In the genomic region with DNA sequence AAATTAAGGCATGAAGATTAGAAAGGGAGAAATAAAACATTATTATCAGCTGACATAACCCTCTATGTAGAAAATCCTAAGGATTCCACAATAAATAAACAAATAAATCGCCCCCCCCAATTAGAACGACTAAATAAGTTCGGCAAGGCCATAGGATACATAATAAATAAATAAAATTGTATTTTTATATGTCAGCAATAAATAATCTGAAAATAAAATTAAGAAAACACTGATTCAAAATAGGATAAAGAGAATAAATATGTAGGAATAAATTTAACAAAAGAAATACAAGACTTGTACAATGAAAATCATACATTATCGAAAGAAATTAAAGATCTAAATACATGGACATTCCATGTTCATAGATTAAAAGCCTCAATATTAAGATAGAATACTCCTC, we compare ENCODE assay signal across 23 cellular contexts. TPM values are rescaled to one million over a fixed set of nuclear protein-coding genes. Genes with fewer than 3 reads are reported as not detected.
DNase-seq lines count a peak whose midpoint lies in the region; ATAC-seq, FAIRE-seq and TF ChIP-seq lines count a peak whose summit lies in the region.
"Had no signal": no experiment of that assay in that cellular context is flagged by ENCODE, and none has a peak within 500 bp of the region (broad histone marks: within the 10 kb centered on the region; RNA-seq: fewer than 3 reads in every experiment).

No MANE protein-coding gene starts in this region.

- no peak for TF ChIP-seq CTCF in A549 (IDR thresholded peaks at IDR 0.05)
- no peak for TF ChIP-seq CTCF in kidney (IDR thresholded peaks at IDR 0.05; ENCODE audit: borderline replicate concordance, extremely low read depth, insufficient read depth)

- POLR2A ChIA-PET in A549 (lab: Yijun Ruan, JAX): no interaction called here

- no peak overlapping the region for H3K4me2 ChIP-seq in A549
- H3K4me2 ChIP-seq: BLaER1 treated with 17β-estradiol and CSF1 and Interleukin-3, amounts not matched to agents 10 nM and 100 nM had no signal

- H3K36me3 ChIP-seq in kidney (ENCODE audit: control insufficient read depth in 1 of 2, insufficient read depth in 2 of 2, low read length in 2 of 2) (no peaks in the 10 kb centered on the region), small intestine (ENCODE audit: control insufficient read depth in 2 of 2, insufficient read depth in 2 of 2, low read length in 2 of 2) (no peaks in the 10 kb centered on the region), H7 (replicated peaks; ENCODE audit: control insufficient read depth, insufficient read depth, low read length) (no peaks in the 10 kb centered on the region)
- H3K36me3 ChIP-seq: BE2C; BLaER1 treated with 17β-estradiol and CSF1 and Interleukin-3, amounts not matched to agents 10 nM and 100 nM had no signal

- intact Hi-C loops in kidney (cut with DNase I): no loop called here

- H3K4me3 ChIP-seq in A549: no peak overlapping the region
- no peak overlapping the region for H3K4me3 ChIP-seq in kidney (ENCODE audit: low read length in 2 of 2)
- H3K4me3 ChIP-seq in small intestine (ENCODE audit: low read depth in 1 of 2, low read length in 2 of 2): no peak overlapping the region
- no peak overlapping the region for H3K4me3 ChIP-seq in H7 (ENCODE audit: insufficient read depth, low read depth, low read length)
- H3K4me3 ChIP-seq: BLaER1 treated with 17β-estradiol and CSF1 and Interleukin-3, amounts not matched to agents 10 nM and 100 nM; GM23248 had no signal

- no peak overlapping the region for H3K9ac ChIP-seq in kidney (ENCODE audit: low read length in 2 of 2)
- H3K9ac ChIP-seq: BLaER1 treated with 17β-estradiol and CSF1 and Interleukin-3, amounts not matched to agents 10 nM and 100 nM; GM23248 had no signal

- H3K27me3 ChIP-seq in small intestine (ENCODE audit: control insufficient read depth in 2 of 2, insufficient read depth in 2 of 2, low read length in 2 of 2) (no peaks in the 10 kb centered on the region), H7 (ENCODE audit: control insufficient read depth, insufficient read depth, low read length) (no peaks in the 10 kb centered on the region)
- H3K27me3 ChIP-seq: BE2C had no signal

- ATAC-seq in A549 (no peak), GM18517 (IDR thresholded peaks at IDR 0.05; ENCODE audit: unreplicated experiment) (no peak)
- ATAC-seq: HCT116 had no signal

- H3K27ac ChIP-seq in A549 (no peak overlapping the region), kidney (ENCODE audit: low read depth in 2 of 2, low read length in 2 of 2) (no peak overlapping the region), small intestine (ENCODE audit: low read depth in 1 of 2, low read length in 1 of 2) (no peak overlapping the region)
- H3K27ac ChIP-seq: BLaER1 treated with 17β-estradiol and CSF1 and Interleukin-3, amounts not matched to agents 10 nM and 100 nM; GM23248 had no signal

- H3K4me1 ChIP-seq in A549: peaks cover 9% of the 10 kb centered on the region; the same call in 2 of the 3 replicates
- H3K4me1 ChIP-seq in kidney (ENCODE audit: control insufficient read depth in 1 of 2, insufficient read depth in 1 of 2, low read depth in 1 of 2, low read length in 2 of 2): peaks cover 4 to 7% of the 10 kb centered on the region in 2 donors
- no peaks in the 10 kb centered on the region for H3K4me1 ChIP-seq in small intestine (ENCODE audit: control insufficient read depth in 2 of 2, insufficient read depth in 1 of 2, low read depth in 1 of 2, low read length in 1 of 2)
- H3K4me1 ChIP-seq: BE2C had no signal

- TF ChIP-seq RAD21 in A549 (conservative IDR thresholded peaks at IDR 0.05 in 1 of 2, IDR thresholded peaks at IDR 0.05 in 1 of 2): no peak

- in situ Hi-C loops in KBM-7 (cut with MboI; ENCODE audit: low pct_unique_long_range_greater_than_20kb, low sequenced_read_pairs): no loop called here

- no peak for TF ChIP-seq EP300 in A549 (IDR thresholded peaks at IDR 0.05)

- 81% methylated on average over 4 of the region's 4 CpGs for WGBS in A549 (ENCODE audit: missing lambda C conversion rate)
- WGBS in small intestine, 3 donors: 92 to 94% (median 94%) methylated on average over 4 of the region's 4 CpGs

- no peak for DNase-seq in A549 (ENCODE audit: low read depth in 1 of 2, low spot score in 1 of 2)
- DNase-seq in kidney: no peak
- no peak for DNase-seq in small intestine
- no peak for DNase-seq in H7
- DNase-seq in KBM-7: no peak
- DNase-seq: ACHN; AML-193; BE2C; Calu3; CD4-positive, alpha-beta memory T cell; COR-L47; DMS53; DMS79 treated with DMSO at 0.1 percent for 48 hours; GF-D8; GM23248; H9 had no signal

- no peaks in the 10 kb centered on the region for H3K9me3 ChIP-seq in A549
- H3K9me3 ChIP-seq in kidney (ENCODE audit: control insufficient read depth in 1 of 2, low read length in 2 of 2): no peaks in the 10 kb centered on the region
- H3K9me3 ChIP-seq in small intestine (ENCODE audit: control insufficient read depth, low read depth): no peaks in the 10 kb centered on the region
- H3K9me3 ChIP-seq: BE2C had no signal

- FAIRE-seq in A549 (lab: Jason Lieb, UNC): no peak
- peak; percentile 93 for FAIRE-seq in colon (lab: Jason Lieb, UNC)
- FAIRE-seq in kidney (lab: Jason Lieb, UNC): peak; percentile 74
- FAIRE-seq in small intestine (lab: Jason Lieb, UNC): peak; percentile 62
- FAIRE-seq: GM12891, GM18507, H1 had no signal

- CTCF ChIA-PET in A549 (lab: Yijun Ruan, JAX): interaction anchor here (1.0 to 1.6 kb wide), 4 partner anchors 29 to 460 kb away, joined by 3 read pairs; no protein-coding TSS in a partner anchor

- no peak for TF ChIP-seq POLR2A in A549 (IDR thresholded peaks at IDR 0.05; ENCODE audit: low read length)

TF ChIP-seq in A549, 52 proteins besides CTCF, POLR2A, EP300 and RAD21:
- TF ChIP-seq, protein P1, sequence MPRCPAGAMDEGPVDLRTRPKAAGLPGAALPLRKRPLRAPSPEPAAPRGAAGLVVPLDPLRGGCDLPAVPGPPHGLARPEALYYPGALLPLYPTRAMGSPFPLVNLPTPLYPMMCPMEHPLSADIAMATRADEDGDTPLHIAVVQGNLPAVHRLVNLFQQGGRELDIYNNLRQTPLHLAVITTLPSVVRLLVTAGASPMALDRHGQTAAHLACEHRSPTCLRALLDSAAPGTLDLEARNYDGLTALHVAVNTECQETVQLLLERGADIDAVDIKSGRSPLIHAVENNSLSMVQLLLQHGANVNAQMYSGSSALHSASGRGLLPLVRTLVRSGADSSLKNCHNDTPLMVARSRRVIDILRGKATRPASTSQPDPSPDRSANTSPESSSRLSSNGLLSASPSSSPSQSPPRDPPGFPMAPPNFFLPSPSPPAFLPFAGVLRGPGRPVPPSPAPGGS (IDR thresholded peaks at IDR 0.05): no peak
- peak; percentile 29 for TF ChIP-seq MAFK (IDR thresholded peaks at IDR 0.05; ENCODE audit: partially characterized antibody)

RNA-seq across cellular contexts. Expression of gene TTC23, which starts 5.1 kb away (rescaled TPM):
- polyA plus RNA-seq in A549 (2011; rRNA removed) (7.0 and 18.7 TPM in 2 replicates), A549 (2017; fragmentation: RNase III; extraction: RNeasy Plus Mini Kit Qiagen cat#74134 plus additional on column Dnase treatment) (16.5 to 17.4 TPM (median 17.4 TPM) in 3 replicates), kidney (ENCODE audit: insufficient read depth, low read depth, low replicate concordance) (11.2 TPM), small intestine (1 to 10 TPM; 3.6 to 8.3 (median 4.3) TPM)
- polyA plus RNA-seq in A549 (2012; cell fraction: cytosol; rRNA removed): 2.3 and 3.7 TPM in 2 replicates
- 3.4 and 6.9 TPM in 2 replicates for polyA plus RNA-seq in A549 (2012; cell fraction: nucleus; rRNA removed)
- polyA minus RNA-seq in A549 (2011; rRNA and poly(A)+ RNA removed): 7.9 and 8.4 TPM in 2 replicates
- 23.6 TPM for total RNA-seq in kidney
- total RNA-seq in H7 (2014; rRNA removed; shearing (Covaris generic)): 21.2 and 30.7 TPM in 2 replicates

RNA-seq across cellular contexts. Expression of gene LRRC28, which starts 7.0 kb away (rescaled TPM):
- polyA plus RNA-seq in A549 (2011; rRNA removed) (62.4 and 75.0 TPM in 2 replicates), A549 (2017; fragmentation: RNase III; extraction: RNeasy Plus Mini Kit Qiagen cat#74134 plus additional on column Dnase treatment) (18.2 to 22.3 TPM (median 19.6 TPM) in 3 replicates), kidney (ENCODE audit: insufficient read depth, low read depth, low replicate concordance) (34.7 TPM), small intestine (10 to 100 TPM; 23.7 to 37.3 (median 36.5) TPM)
- 20.4 and 23.3 TPM in 2 replicates for polyA plus RNA-seq in A549 (2012; cell fraction: cytosol; rRNA removed)
- 7.8 and 13.6 TPM in 2 replicates for polyA plus RNA-seq in A549 (2012; cell fraction: nucleus; rRNA removed)
- polyA minus RNA-seq in A549 (2011; rRNA and poly(A)+ RNA removed): 50.7 and 58.5 TPM in 2 replicates
- 25.5 TPM for total RNA-seq in kidney
- 25.0 and 26.8 TPM in 2 replicates for total RNA-seq in H7 (2014; rRNA removed; shearing (Covaris generic))
